In the genomic region with DNA sequence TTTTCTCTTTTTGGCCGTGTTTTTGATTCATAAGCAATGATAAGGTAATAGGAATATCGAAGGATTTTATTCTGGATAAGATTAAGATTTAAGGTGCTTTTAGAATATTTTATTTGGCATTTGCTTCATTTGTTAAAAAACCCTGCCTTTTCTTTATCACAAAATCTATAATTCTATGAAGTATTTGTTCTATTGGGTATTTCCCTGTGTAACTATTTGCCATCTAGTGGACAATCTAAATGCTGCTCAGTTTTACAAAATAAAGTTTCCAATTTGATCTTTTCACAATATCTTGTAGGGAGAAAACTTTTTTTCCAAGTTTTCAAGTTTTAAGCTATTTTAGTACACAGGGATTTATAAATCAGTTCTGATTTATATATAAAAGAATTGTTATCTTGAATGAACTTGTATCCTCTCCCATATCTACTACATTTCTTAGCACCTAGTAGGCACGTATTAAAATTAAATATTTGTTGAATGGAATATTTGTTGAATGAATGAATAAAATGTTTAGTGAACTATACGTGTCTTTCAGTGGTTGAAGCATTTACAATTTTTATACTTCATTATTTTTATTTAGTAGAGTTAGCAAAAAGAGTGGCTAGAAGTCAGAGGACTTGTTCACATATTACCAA, we compare ENCODE assay signal across 15 cellular contexts. TPM values are rescaled to one million over a fixed set of nuclear protein-coding genes. Genes with fewer than 3 reads are reported as not detected.
DNase-seq lines count a peak whose midpoint lies in the region; ATAC-seq and TF ChIP-seq lines count a peak whose summit lies in the region.
"Had no signal": no experiment of that assay in that cellular context is flagged by ENCODE, and none has a peak within 500 bp of the region (broad histone marks: within the 10 kb centered on the region; RNA-seq: fewer than 3 reads in every experiment).

No MANE protein-coding gene starts in this region.

- no peaks in the 10 kb centered on the region for H3K9me2 ChIP-seq in hepatocyte (replicated peaks; ENCODE audit: insufficient read depth)

- no peak overlapping the region for H3K4me3 Mint-ChIP-seq in WTC11
- H3K4me3 Mint-ChIP-seq: activated naive CD4-positive, alpha-beta T cell treated with anti-CD3 and anti-CD28 coated beads, Interleukin-2, amount 50 U/mL, for 24 hours; CD4-positive, CD25-positive, alpha-beta regulatory T cell had no signal

- ATAC-seq in WTC11: no peak
- ATAC-seq in HG02852 (IDR thresholded peaks at IDR 0.05; ENCODE audit: unreplicated experiment): no peak
- ATAC-seq in HG03439 (IDR thresholded peaks at IDR 0.05; ENCODE audit: unreplicated experiment): no peak
- ATAC-seq: psoas muscle had no signal

- H3K4me1 ChIP-seq in adipocyte (ENCODE audit: control insufficient read depth, insufficient read depth, low read length) (no peaks in the 10 kb centered on the region), hepatocyte (ENCODE audit: insufficient read depth) (no peaks in the 10 kb centered on the region)
- H3K4me1 ChIP-seq: psoas muscle had no signal

- no peaks in the 10 kb centered on the region for H3K36me3 ChIP-seq in adipocyte (ENCODE audit: control insufficient read depth, insufficient read depth, low read length, severe bottlenecking)
- H3K36me3 ChIP-seq in hepatocyte (replicated peaks; ENCODE audit: insufficient read depth, low read depth): no peaks in the 10 kb centered on the region

- no peaks in the 10 kb centered on the region for H3K27me3 ChIP-seq in adipocyte (replicated peaks; ENCODE audit: control insufficient read depth, insufficient read depth, low read length)
- no peaks in the 10 kb centered on the region for H3K27me3 ChIP-seq in hepatocyte

- no peak for DNase-seq in AG10803 (ENCODE audit: low read depth)
- DNase-seq in Jurkat, Clone E6-1 (ENCODE audit: low read depth, low spot score): peak; percentile 3
- DNase-seq in adipocyte (ENCODE audit: low read depth): peak; percentile 21
- DNase-seq in hepatocyte (ENCODE audit: low spot score): no peak
- DNase-seq in WTC11 (ENCODE audit: low spot score): no peak
- no peak for DNase-seq in HEK293T (ENCODE audit: extremely low spot score)
- DNase-seq: CD4-positive, CD25-positive, alpha-beta regulatory T cell; hippocampal formation; NCI-H1930; psoas muscle; stimulated activated naive CD4-positive, alpha-beta T cell; T-helper 9 cell had no signal

- H3K4me2 ChIP-seq in hepatocyte: no peak overlapping the region

- H3K79me2 ChIP-seq in hepatocyte: no peaks in the 10 kb centered on the region

- 91% methylated on average over 4 of the region's 4 CpGs for WGBS in hepatocyte (ENCODE audit: low lambda C conversion rate, missing lambda C conversion rate)

- CTCF ChIA-PET in WTC11 (lab: Charles Lee): no interaction called here
- CTCF ChIA-PET in HEK293T (lab: Yijun Ruan, JAX): no interaction called here

- H3K27ac Mint-ChIP-seq in WTC11: no peak overlapping the region
- H3K27ac Mint-ChIP-seq: activated naive CD4-positive, alpha-beta T cell treated with anti-CD3 and anti-CD28 coated beads, Interleukin-2, amount 50 U/mL, for 24 hours; CD4-positive, CD25-positive, alpha-beta regulatory T cell had no signal

- no peak overlapping the region for H3K27ac ChIP-seq in hepatocyte
- H3K27ac ChIP-seq: psoas muscle had no signal

- peak; percentile 30; the same call in 1 of the 2 replicates for TF ChIP-seq CTCF in AG10803 (conservative IDR thresholded peaks at IDR 0.05; ENCODE audit: low read length)
- TF ChIP-seq CTCF in hepatocyte (IDR thresholded peaks at IDR 0.05; ENCODE audit: poor library complexity): peak; percentile 47
- no peak for TF ChIP-seq CTCF in WTC11 (IDR thresholded peaks at IDR 0.05)

- H3K9ac ChIP-seq in adipocyte (ENCODE audit: low read length): no peak overlapping the region

- H3K9me3 Mint-ChIP-seq in WTC11: peaks cover 4% of the 10 kb centered on the region; the same call in 1 of the 2 replicates
- H3K9me3 Mint-ChIP-seq: activated naive CD4-positive, alpha-beta T cell treated with anti-CD3 and anti-CD28 coated beads, Interleukin-2, amount 50 U/mL, for 24 hours had no signal

- H3K27me3 Mint-ChIP-seq in WTC11 (ENCODE audit: low read depth): no peaks in the 10 kb centered on the region
- H3K27me3 Mint-ChIP-seq: CD4-positive, CD25-positive, alpha-beta regulatory T cell had no signal

- no peaks in the 10 kb centered on the region for H3K36me3 Mint-ChIP-seq in WTC11
- H3K36me3 Mint-ChIP-seq: activated naive CD4-positive, alpha-beta T cell treated with anti-CD3 and anti-CD28 coated beads, Interleukin-2, amount 50 U/mL, for 24 hours; CD4-positive, CD25-positive, alpha-beta regulatory T cell had no signal

- no peaks in the 10 kb centered on the region for H3K9me3 ChIP-seq in adipocyte (ENCODE audit: control insufficient read depth, low read length)
- H3K9me3 ChIP-seq in hepatocyte (ENCODE audit: low read depth): no peaks in the 10 kb centered on the region
- H3K9me3 ChIP-seq: psoas muscle had no signal

- POLR2A ChIA-PET in WTC11 (lab: Charles Lee): no interaction called here
- POLR2A ChIA-PET in HEK293T (lab: Yijun Ruan, JAX): no interaction called here

- peaks cover 16% of the 10 kb centered on the region for H3K4me1 Mint-ChIP-seq in WTC11
- H3K4me1 Mint-ChIP-seq: activated naive CD4-positive, alpha-beta T cell treated with anti-CD3 and anti-CD28 coated beads, Interleukin-2, amount 50 U/mL, for 24 hours; CD4-positive, CD25-positive, alpha-beta regulatory T cell had no signal

- H4K20me1 ChIP-seq in hepatocyte (ENCODE audit: insufficient read depth, poor library complexity, severe bottlenecking): no peaks in the 10 kb centered on the region

- no peak overlapping the region for H2AFZ ChIP-seq in hepatocyte

- H3K4me3 ChIP-seq in AG10803 (ENCODE audit: low read length) (no peak overlapping the region), adipocyte (ENCODE audit: low read length) (no peak overlapping the region), hepatocyte (no peak overlapping the region)
- no peak overlapping the region for H3K4me3 ChIP-seq in Jurkat, Clone E6-1 (ENCODE audit: low read length)
- H3K4me3 ChIP-seq: psoas muscle had no signal

TF ChIP-seq in WTC11, 78 proteins besides CTCF, POLR2A, EP300 and RAD21 (continues in another document):
- no peak for TF ChIP-seq SMAD3 (CRISPR knock-in tag; IDR thresholded peaks at IDR 0.05; ENCODE audit: borderline replicate concordance)
- TF ChIP-seq, protein P1, sequence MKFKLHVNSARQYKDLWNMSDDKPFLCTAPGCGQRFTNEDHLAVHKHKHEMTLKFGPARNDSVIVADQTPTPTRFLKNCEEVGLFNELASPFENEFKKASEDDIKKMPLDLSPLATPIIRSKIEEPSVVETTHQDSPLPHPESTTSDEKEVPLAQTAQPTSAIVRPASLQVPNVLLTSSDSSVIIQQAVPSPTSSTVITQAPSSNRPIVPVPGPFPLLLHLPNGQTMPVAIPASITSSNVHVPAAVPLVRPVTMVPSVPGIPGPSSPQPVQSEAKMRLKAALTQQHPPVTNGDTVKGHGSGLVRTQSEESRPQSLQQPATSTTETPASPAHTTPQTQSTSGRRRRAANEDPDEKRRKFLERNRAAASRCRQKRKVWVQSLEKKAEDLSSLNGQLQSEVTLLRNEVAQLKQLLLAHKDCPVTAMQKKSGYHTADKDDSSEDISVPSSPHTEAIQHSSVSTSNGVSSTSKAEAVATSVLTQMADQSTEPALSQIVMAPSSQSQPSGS (CRISPR knock-in tag; IDR thresholded peaks at IDR 0.05; ENCODE audit: borderline replicate concordance, low read depth): no peak

TF ChIP-seq in HEK293T, 16 proteins besides CTCF, POLR2A, EP300 and RAD21:
- no peak for TF ChIP-seq ARNT (IDR thresholded peaks at IDR 0.05)
- no peak for TF ChIP-seq BHLHE40 (IDR thresholded peaks at IDR 0.05; ENCODE audit: borderline replicate concordance)
- TF ChIP-seq FOXM1 (IDR thresholded peaks at IDR 0.05; ENCODE audit: borderline replicate concordance): no peak
- no peak for TF ChIP-seq SUZ12 (IDR thresholded peaks at IDR 0.05)
- TF ChIP-seq ELF4 (IDR thresholded peaks at IDR 0.05): no peak
- TF ChIP-seq L3MBTL2 (conservative IDR thresholded peaks at IDR 0.05): no peak
- no peak for TF ChIP-seq NFRKB (IDR thresholded peaks at IDR 0.05)
- no peak for TF ChIP-seq ZNF384 (IDR thresholded peaks at IDR 0.05)
- no peak for TF ChIP-seq FOXK2 (IDR thresholded peaks at IDR 0.05)
- no peak for TF ChIP-seq HDGF (IDR thresholded peaks at IDR 0.05; ENCODE audit: borderline replicate concordance)

RNA-seq across cellular contexts. Expression of gene ANKRD7, which starts 26.5 kb away (rescaled TPM):
- polyA plus RNA-seq in Jurkat, Clone E6-1 (2012; ENCODE audit: insufficient read depth, insufficient read length): 2.7 TPM
- total RNA-seq in hepatocyte (0.10 TPM in 1 of 2 replicates, not detected in the other), WTC11 (2021) (1.7 to 3.5 TPM (median 1.9 TPM) in 3 replicates)
- polyA plus RNA-seq in hepatocyte: 0.34 TPM in 1 of 2 replicates, not detected in the other
- total RNA-seq: CD4-positive, CD25-positive, alpha-beta regulatory T cell had no signal

Comparison
In these comparisons a context has a peak if more than half of its experiments do, and no peak if none do; other contexts are left out.
1. DNase-seq: peak in Jurkat, Clone E6-1 (single experiment) and adipocyte (single experiment); none in AG10803 (single experiment), hepatocyte (single experiment), WTC11 (single experiment) and HEK293T (single experiment).